In genomic region chr7:69825031-69825681, GRCh38 we compare ENCODE assay signal across 10 cellular contexts.
DNase-seq lines count a peak whose midpoint lies in the region; ATAC-seq, FAIRE-seq and TF ChIP-seq lines count a peak whose summit lies in the region.
"Had no signal": no experiment of that assay in that cellular context is flagged by ENCODE, and none has a peak within 500 bp of the region (broad histone marks: within the 10 kb centered on the region; RNA-seq: fewer than 3 reads in every experiment).

No MANE protein-coding gene starts in this region.

- H3K27me3 Mint-ChIP-seq in activated CD4-positive, alpha-beta memory T cell treated with anti-CD3 and anti-CD28 coated beads, Interleukin-2, amount 10 ng/mL, durations not matched to agents 7 days and 5 days: peaks cover 5% of the 10 kb centered on the region
- no peaks in the 10 kb centered on the region for H3K27me3 Mint-ChIP-seq in activated CD4-positive, alpha-beta memory T cell treated with anti-CD3 and anti-CD28 coated beads for 36 hours

- H3K4me1 Mint-ChIP-seq in activated CD4-positive, alpha-beta memory T cell treated with anti-CD3 and anti-CD28 coated beads, Interleukin-2, amount 10 ng/mL, durations not matched to agents 7 days and 5 days: peaks cover 7% of the 10 kb centered on the region
- H3K4me1 Mint-ChIP-seq in activated CD4-positive, alpha-beta memory T cell treated with anti-CD3 and anti-CD28 coated beads for 36 hours (ENCODE audit: low read depth): peaks cover 5% of the 10 kb centered on the region

- peak overlapping the region; percentile 89 for H3K4me2 ChIP-seq in GM12878 (ENCODE audit: control insufficient read depth, insufficient read depth)
- H3K4me2 ChIP-seq in PC-9: no peak overlapping the region

- in situ Hi-C loops in GM12878 (cut with MboI): no loop called here

- no peaks in the 10 kb centered on the region for H3K9me2 ChIP-seq in PC-9 (ENCODE audit: insufficient read depth)

- no peak for TF ChIP-seq POLR2A in GM12878 (IDR thresholded peaks at IDR 0.05; ENCODE audit: low read depth, low read length)

- H3K79me2 ChIP-seq in GM12878 (ENCODE audit: control insufficient read depth, insufficient read depth, low read length): peaks cover 19% of the 10 kb centered on the region
- no peaks in the 10 kb centered on the region for H3K79me2 ChIP-seq in PC-9 (ENCODE audit: low read depth)

- TF ChIP-seq EP300 in GM12878 (IDR thresholded peaks at IDR 0.05; ENCODE audit: borderline replicate concordance in 1 of 2, control insufficient read depth in 1 of 2, low read depth in 2 of 2, low read length in 2 of 2): no peak

- 62% methylated on average over 4 of the region's 4 CpGs for WGBS in GM12878 (ENCODE audit: insufficient coverage, insufficient replicate concordance, low lambda C conversion rate, missing lambda C conversion rate)

- H3K27ac Mint-ChIP-seq in activated CD4-positive, alpha-beta memory T cell treated with anti-CD3 and anti-CD28 coated beads, Interleukin-2, amount 10 ng/mL, durations not matched to agents 7 days and 5 days: no peak overlapping the region
- no peak overlapping the region for H3K27ac Mint-ChIP-seq in activated CD4-positive, alpha-beta memory T cell treated with anti-CD3 and anti-CD28 coated beads for 36 hours

- peak overlapping the region; percentile 43 for H3K4me3 Mint-ChIP-seq in activated CD4-positive, alpha-beta memory T cell treated with anti-CD3 and anti-CD28 coated beads, Interleukin-2, amount 10 ng/mL, durations not matched to agents 7 days and 5 days
- H3K4me3 Mint-ChIP-seq in activated CD4-positive, alpha-beta memory T cell treated with anti-CD3 and anti-CD28 coated beads for 36 hours: no peak overlapping the region

- H4K20me1 ChIP-seq in GM12878 (ENCODE audit: control insufficient read depth, insufficient read depth) (no peaks in the 10 kb centered on the region), PC-9 (ENCODE audit: insufficient read depth) (no peaks in the 10 kb centered on the region)

- peaks cover 38% of the 10 kb centered on the region for H3K4me1 ChIP-seq in GM12878 (ENCODE audit: control insufficient read depth, insufficient read depth, low read length)
- H3K4me1 ChIP-seq in PC-9 (replicated peaks; ENCODE audit: insufficient read depth): no peaks in the 10 kb centered on the region

- SMC1A ChIA-PET in GM12878 (lab: Charles Lee; ENCODE audit: uncharacterized antibody, unreplicated experiment): interaction anchor here (0.7 to 11.0 kb wide), 41 partner anchors 17 to 1626 kb away, joined by 3 to 202 read pairs (median 5); no protein-coding TSS in a partner anchor

- TF ChIP-seq CTCF in GM12878 (IDR thresholded peaks at IDR 0.05 in 2 of 3, conservative IDR thresholded peaks at IDR 0.05 in 1 of 3; ENCODE audit: control insufficient read depth in 2 of 3, extremely low read depth in 1 of 3, insufficient read depth in 1 of 3, low read depth in 3 of 3, low read length in 3 of 3) (peak in 1 of 3 experiments; percentile 56; a peak in 2 of 6 replicates), PC-9 (conservative IDR thresholded peaks at IDR 0.05) (no peak; the same call in 1 of the 2 replicates)

- H3K9me3 ChIP-seq in GM12878 (replicated peaks; ENCODE audit: control insufficient read depth, insufficient read depth, low read length): no peaks in the 10 kb centered on the region; the same call in 1 of the 3 replicates
- no peaks in the 10 kb centered on the region for H3K9me3 ChIP-seq in PC-9 (ENCODE audit: insufficient read depth, low read depth)

- TSS peak; percentile 57 for BruUV-seq in GM12878 (replicated peaks; lab: Mats Ljungman, UMichigan)
- no TSS peak for BruUV-seq in PC-9 (replicated peaks; lab: Mats Ljungman, UMichigan)

- H3K27me3 ChIP-seq in GM12878 (replicated peaks in 1 of 2; ENCODE audit: control insufficient read depth in 2 of 2, insufficient read depth in 2 of 2, low read length in 1 of 2): no peaks in the 10 kb centered on the region
- H3K27me3 ChIP-seq in PC-9 (ENCODE audit: insufficient read depth, low read depth): no peaks in the 10 kb centered on the region

- H3K27ac ChIP-seq in GM12878 (ENCODE audit: control insufficient read depth, insufficient read depth): peak overlapping the region; percentile 89
- H3K27ac ChIP-seq in PC-9: no peak overlapping the region

- RAD21 ChIA-PET in GM12878 (lab: Charles Lee; ENCODE audit: unreplicated experiment): interaction anchor here (0.8 to 7.9 kb wide), 44 partner anchors 9 to 939 kb away, joined by 3 to 141 read pairs (median 4); no protein-coding TSS in a partner anchor

- peak; percentile 69 for TF ChIP-seq RAD21 in GM12878 (IDR thresholded peaks at IDR 0.05; ENCODE audit: insufficient read depth, low read depth, low read length)

- DNase-seq in activated CD4-positive, alpha-beta memory T cell treated with anti-CD3 and anti-CD28 coated beads, Interleukin-2, amount 10 ng/mL, durations not matched to agents 7 days and 5 days: no peak
- DNase-seq in activated CD4-positive, alpha-beta memory T cell treated with anti-CD3 and anti-CD28 coated beads for 36 hours: no peak
- DNase-seq in NAMALWA (ENCODE audit: low spot score) (peak; percentile 44), GM12878 (ENCODE audit: low read depth, low spot score) (no peak), pons (ENCODE audit: low spot score) (peak; percentile 52), PC-9 (no peak), DMS53 (lab: John Stamatoyannopoulos, UW) (no peak)
- DNase-seq: mesenchymal stem cell had no signal

- no peaks in the 10 kb centered on the region for H3K36me3 ChIP-seq in GM12878 (ENCODE audit: control insufficient read depth in 2 of 2, insufficient read depth in 2 of 2, low read length in 1 of 2)
- no peaks in the 10 kb centered on the region for H3K36me3 ChIP-seq in PC-9 (ENCODE audit: low read depth)

- intact Hi-C loops in activated CD4-positive, alpha-beta memory T cell treated with anti-CD3 and anti-CD28 coated beads for 36 hours (cut with micrococcal nuclease): no loop called here
- intact Hi-C loops in GM12878 (cut with micrococcal nuclease; ENCODE audit: unreplicated experiment) (loop anchor here (1.0 to 10.0 kb wide), 8 partner anchors 21 to 870 kb away; no protein-coding TSS in a partner anchor), PC-9 (cut with micrococcal nuclease; ENCODE audit: unreplicated experiment) (no loop called here)

- no peaks in the 10 kb centered on the region for H3K36me3 Mint-ChIP-seq in activated CD4-positive, alpha-beta memory T cell treated with anti-CD3 and anti-CD28 coated beads, Interleukin-2, amount 10 ng/mL, durations not matched to agents 7 days and 5 days (ENCODE audit: low read depth)
- H3K36me3 Mint-ChIP-seq in activated CD4-positive, alpha-beta memory T cell treated with anti-CD3 and anti-CD28 coated beads for 36 hours: no peaks in the 10 kb centered on the region

- ATAC-seq in GM12878 (peak; percentile 56), HG03342 (IDR thresholded peaks at IDR 0.05; ENCODE audit: unreplicated experiment) (no peak)

- no peak overlapping the region; the same call in 1 of the 2 replicates for H2AFZ ChIP-seq in GM12878 (ENCODE audit: control insufficient read depth, low read depth, low read length)
- H2AFZ ChIP-seq in PC-9: no peak overlapping the region

- no peaks in the 10 kb centered on the region for H3F3A ChIP-seq in PC-9 (ENCODE audit: insufficient read depth, low read depth)

- peaks cover 2% of the 10 kb centered on the region for H3K9me3 Mint-ChIP-seq in activated CD4-positive, alpha-beta memory T cell treated with anti-CD3 and anti-CD28 coated beads, Interleukin-2, amount 10 ng/mL, durations not matched to agents 7 days and 5 days
- H3K9me3 Mint-ChIP-seq in activated CD4-positive, alpha-beta memory T cell treated with anti-CD3 and anti-CD28 coated beads for 36 hours: no peaks in the 10 kb centered on the region

- no peak for FAIRE-seq in GM12878 (lab: Jason Lieb, UNC)
- FAIRE-seq: H54 had no signal

- H3K4me3 ChIP-seq in GM12878 (peak overlapping the region; percentile 68), PC-9 (no peak overlapping the region)

- POLR2A ChIA-PET in activated CD4-positive, alpha-beta memory T cell treated with anti-CD3 and anti-CD28 coated beads, Interleukin-2, amount 10 ng/mL, durations not matched to agents 7 days and 5 days (lab: Charles Lee): no interaction called here
- POLR2A ChIA-PET in activated CD4-positive, alpha-beta memory T cell treated with anti-CD3 and anti-CD28 coated beads for 36 hours (lab: Charles Lee): no interaction called here
- POLR2A ChIA-PET in GM12878 (lab: Charles Lee): interaction anchor here (0.5 to 2.4 kb wide), 9 partner anchors 18 to 349 kb away, joined by 3 to 8 read pairs (median 3); no protein-coding TSS in a partner anchor
- POLR2A ChIA-PET in PC-9 (lab: Charles Lee; ENCODE audit: unreplicated experiment): no interaction called here

- peak overlapping the region; percentile 60 for H3K9ac ChIP-seq in GM12878 (ENCODE audit: control insufficient read depth, insufficient read depth, low read length)

- CTCF ChIA-PET in activated CD4-positive, alpha-beta memory T cell treated with anti-CD3 and anti-CD28 coated beads, Interleukin-2, amount 10 ng/mL, durations not matched to agents 7 days and 5 days (lab: Charles Lee): no interaction called here
- CTCF ChIA-PET in activated CD4-positive, alpha-beta memory T cell treated with anti-CD3 and anti-CD28 coated beads for 36 hours (lab: Charles Lee): no interaction called here
- CTCF ChIA-PET in GM12878 (lab: Yijun Ruan, JAX) (interaction anchor here (0.6 to 4.8 kb wide), 21 partner anchors 13 to 1281 kb away, joined by 3 to 31 read pairs (median 4); no protein-coding TSS in a partner anchor), PC-9 (lab: Charles Lee) (no interaction called here)

TF ChIP-seq in GM12878, 131 proteins besides CTCF, POLR2A, EP300 and RAD21 (continues in another document):
- 0 out of 2 replicates have a peak, but pooled peaks have one; percentile 28 for TF ChIP-seq FOXM1 (IDR thresholded peaks at IDR 0.05; ENCODE audit: low read depth, low read length)
- no peak for TF ChIP-seq HDGF (IDR thresholded peaks at IDR 0.05)
- TF ChIP-seq IKZF2 (IDR thresholded peaks at IDR 0.05): peak; percentile 10 to 46; a peak in 2 of 4 replicates
- 0 out of 2 replicates have a peak, but pooled peaks have one; percentile 30 for TF ChIP-seq STAT3 (IDR thresholded peaks at IDR 0.05; ENCODE audit: low read depth, low read length)
- TF ChIP-seq SMC3 (IDR thresholded peaks at IDR 0.05; ENCODE audit: borderline replicate concordance, low read length): peak; percentile 47; the same call in 1 of the 2 replicates
- peak; percentile 58 for TF ChIP-seq RUNX3 (IDR thresholded peaks at IDR 0.05; ENCODE audit: low read length)
- TF ChIP-seq RAD51 (IDR thresholded peaks at IDR 0.05): peak; percentile 15; the same call in 1 of the 2 replicates
- TF ChIP-seq IKZF1 (conservative IDR thresholded peaks at IDR 0.05): peak; percentile 5; the same call in 1 of the 2 replicates
- TF ChIP-seq MAX (IDR thresholded peaks at IDR 0.05; ENCODE audit: low read depth, low read length): 0 out of 2 replicates have a peak, but pooled peaks have one; percentile 12
- TF ChIP-seq SPI1 (IDR thresholded peaks at IDR 0.05; ENCODE audit: borderline replicate concordance, insufficient read depth, low read depth, low read length): peak; percentile 84; the same call in 1 of the 2 replicates

Comparison
In these comparisons a context has a peak if more than half of its experiments do, and no peak if none do; other contexts are left out.
1. DNase-seq: peak in NAMALWA (single experiment) and pons (single experiment); none in activated CD4-positive, alpha-beta memory T cell treated with anti-CD3 and anti-CD28 coated beads, Interleukin-2, amount 10 ng/mL, durations not matched to agents 7 days and 5 days (single experiment), activated CD4-positive, alpha-beta memory T cell treated with anti-CD3 and anti-CD28 coated beads for 36 hours (single experiment), GM12878 (single experiment), PC-9 (0 of 2) and DMS53 (single experiment).